9 cellular contexts compared by ENCODE assay signal in the genomic region with DNA sequence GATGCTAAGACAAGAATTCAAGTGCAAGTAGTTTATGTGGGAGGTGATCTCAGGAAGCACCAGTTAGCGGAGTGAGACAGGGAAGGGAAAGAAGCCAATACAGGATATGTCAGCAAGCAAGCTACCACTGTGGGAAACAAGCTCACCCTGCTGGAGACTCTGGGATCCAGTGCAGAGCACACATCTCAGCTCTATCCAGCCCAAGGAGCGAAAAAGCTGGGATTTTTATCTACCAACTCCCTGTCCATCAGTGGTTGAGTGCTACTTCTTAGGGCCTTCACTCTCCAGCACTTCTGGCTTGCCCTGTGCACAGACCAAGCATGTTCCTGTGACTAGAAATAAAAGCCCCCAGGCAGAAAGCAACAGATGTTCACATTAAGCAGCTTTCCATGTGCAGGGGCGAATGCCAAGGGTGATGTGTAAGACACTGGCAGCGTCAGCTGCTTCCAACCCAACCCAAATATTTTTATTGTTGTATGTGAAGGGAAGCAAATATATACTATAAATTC. TPM values are rescaled to one million over a fixed set of nuclear protein-coding genes. Genes with fewer than 3 reads are reported as not detected.
DNase-seq lines count a peak whose midpoint lies in the region; TF ChIP-seq lines count a peak whose summit lies in the region.
"Had no signal": no experiment of that assay in that cellular context is flagged by ENCODE, and none has a peak within 500 bp of the region (broad histone marks: within the 10 kb centered on the region; RNA-seq: fewer than 3 reads in every experiment).

No MANE protein-coding gene starts in this region.

- H3K27me3 ChIP-seq in MM.1S (replicated peaks; ENCODE audit: insufficient read depth, low read length): no peaks in the 10 kb centered on the region
- no peaks in the 10 kb centered on the region for H3K27me3 ChIP-seq in effector memory CD4-positive, alpha-beta T cell (replicated peaks; ENCODE audit: control insufficient read depth, insufficient read depth, low read length, poor library complexity, severe bottlenecking)

- H3K36me3 ChIP-seq in MM.1S (replicated peaks; ENCODE audit: insufficient read depth, low read length): no peaks in the 10 kb centered on the region
- H3K36me3 ChIP-seq in effector memory CD4-positive, alpha-beta T cell (ENCODE audit: control insufficient read depth, insufficient read depth, low read length): no peaks in the 10 kb centered on the region

- no peak overlapping the region for H3K9ac ChIP-seq in MM.1S (ENCODE audit: low read length)

- no peak overlapping the region for H3K27ac Mint-ChIP-seq in endothelial cell (ENCODE audit: unreplicated experiment)
- peak overlapping the region; percentile 15 for H3K27ac Mint-ChIP-seq in neural crest cell (ENCODE audit: unreplicated experiment)
- H3K27ac Mint-ChIP-seq: T-helper 2 cell treated with Interferon-gamma antibody and Interleukin-4, amounts not matched to agents 5 μg/mL and 100 μg/mL, for 36 hours had no signal

- H3K36me3 Mint-ChIP-seq in endothelial cell (ENCODE audit: low read depth, unreplicated experiment) (peaks cover 9% of the 10 kb centered on the region), neural crest cell (ENCODE audit: low read depth) (peaks cover 6% of the 10 kb centered on the region)

- H2AFZ ChIP-seq in MM.1S (ENCODE audit: low read length): no peak overlapping the region

- H3K4me1 Mint-ChIP-seq in endothelial cell (ENCODE audit: unreplicated experiment) (peaks cover 20% of the 10 kb centered on the region), neural crest cell (peaks cover 49% of the 10 kb centered on the region)

- no peaks in the 10 kb centered on the region for H4K20me1 ChIP-seq in MM.1S (ENCODE audit: insufficient read depth, low read length)

- no peaks in the 10 kb centered on the region for H3K9me2 ChIP-seq in MM.1S (replicated peaks; ENCODE audit: insufficient read depth, low read length)

- H3K9me3 Mint-ChIP-seq in endothelial cell (ENCODE audit: unreplicated experiment): peaks cover 4% of the 10 kb centered on the region
- H3K9me3 Mint-ChIP-seq in neural crest cell: peaks cover 6% of the 10 kb centered on the region
- H3K9me3 Mint-ChIP-seq: T-helper 2 cell treated with Interferon-gamma antibody and Interleukin-4, amounts not matched to agents 5 μg/mL and 100 μg/mL, for 36 hours had no signal

- DNase-seq in EL (peak; percentile 92), NCI-H446 (lab: John Stamatoyannopoulos, UW) (peak; percentile 86 to 92), endothelial cell (ENCODE audit: low spot score) (peak; percentile 25), neural crest cell (ENCODE audit: low read depth, low spot score) (no peak), MM.1S (no peak), HK-2 (ENCODE audit: unreplicated experiment) (no peak)
- DNase-seq in NK-92 treated with Interleukin-12 subunit alpha and Interleukin-12 subunit beta, amount 100 ng/mL, for 24 hours (lab: John Stamatoyannopoulos, UW): no peak
- no peak for DNase-seq in effector memory CD4-positive, alpha-beta T cell

- no peak overlapping the region for H3K4me2 ChIP-seq in MM.1S (ENCODE audit: low read depth, low read length)

- H3K27ac ChIP-seq in MM.1S (ENCODE audit: low read length): no peak overlapping the region
- H3K27ac ChIP-seq in effector memory CD4-positive, alpha-beta T cell (ENCODE audit: insufficient read depth, low read length, poor library complexity, severe bottlenecking): no peak overlapping the region

- H3K4me1 ChIP-seq in MM.1S (ENCODE audit: low read length): no peaks in the 10 kb centered on the region
- no peaks in the 10 kb centered on the region for H3K4me1 ChIP-seq in effector memory CD4-positive, alpha-beta T cell (ENCODE audit: control insufficient read depth, insufficient read depth, low read length, poor library complexity, severe bottlenecking)

- H3K79me2 ChIP-seq in MM.1S (ENCODE audit: low read length): no peaks in the 10 kb centered on the region

- TF ChIP-seq CTCF in endothelial cell (IDR thresholded peaks at IDR 0.05; ENCODE audit: unreplicated experiment) (no peak), neural crest cell (conservative IDR thresholded peaks at IDR 0.05) (peak; percentile 15), MM.1S (IDR thresholded peaks at IDR 0.05; ENCODE audit: low read length) (no peak)

- H3K4me3 Mint-ChIP-seq in endothelial cell (ENCODE audit: unreplicated experiment): no peak overlapping the region
- H3K4me3 Mint-ChIP-seq in neural crest cell: peak overlapping the region; percentile 26
- H3K4me3 Mint-ChIP-seq: T-helper 2 cell treated with Interferon-gamma antibody and Interleukin-4, amounts not matched to agents 5 μg/mL and 100 μg/mL, for 36 hours had no signal

- H3K4me3 ChIP-seq in MM.1S (ENCODE audit: low read length): no peak overlapping the region
- H3K4me3 ChIP-seq in effector memory CD4-positive, alpha-beta T cell (ENCODE audit: insufficient read depth, low read depth, low read length, poor library complexity, severe bottlenecking): no peak overlapping the region

- H3K9me3 ChIP-seq in MM.1S (replicated peaks; ENCODE audit: insufficient read depth, low read length): no peaks in the 10 kb centered on the region
- no peaks in the 10 kb centered on the region for H3K9me3 ChIP-seq in effector memory CD4-positive, alpha-beta T cell (ENCODE audit: control insufficient read depth, low read length)

- no peaks in the 10 kb centered on the region for H3F3A ChIP-seq in MM.1S (ENCODE audit: insufficient read depth, low read length)

- H3K27me3 Mint-ChIP-seq in endothelial cell (ENCODE audit: unreplicated experiment): no peaks in the 10 kb centered on the region
- no peaks in the 10 kb centered on the region for H3K27me3 Mint-ChIP-seq in neural crest cell (ENCODE audit: low read depth)

RNA-seq across cellular contexts. Expression of a gene that starts 10.8 kb away (rescaled TPM):
- 19.8 TPM for total RNA-seq in endothelial cell (ENCODE audit: unreplicated experiment)
- 34.9 and 35.1 TPM in 2 replicates for total RNA-seq in neural crest cell

Comparison
In these comparisons a context has a peak if more than half of its experiments do, and no peak if none do; other contexts are left out.
1. DNase-seq: peak in EL (single experiment), NCI-H446 (2 of 2) and endothelial cell (single experiment); none in neural crest cell (single experiment), MM.1S (single experiment), NK-92 treated with Interleukin-12 subunit alpha and Interleukin-12 subunit beta, amount 100 ng/mL, for 24 hours (single experiment), HK-2 (single experiment) and effector memory CD4-positive, alpha-beta T cell (0 of 3).